Comparison of ENCODE assay signal across 17 cellular contexts in genomic region chr21:42696026-42696380, GRCh38. TPM values are rescaled to one million over a fixed set of nuclear protein-coding genes. Genes with fewer than 3 reads are reported as not detected.
DNase-seq lines count a peak whose midpoint lies in the region; ATAC-seq and TF ChIP-seq lines count a peak whose summit lies in the region.
"Had no signal": no experiment of that assay in that cellular context is flagged by ENCODE, and none has a peak within 500 bp of the region (broad histone marks: within the 10 kb centered on the region; RNA-seq: fewer than 3 reads in every experiment).

No MANE protein-coding gene starts in this region.

- intact Hi-C loops in posterior vena cava (cut with DNase I), result loop anchor here in 1 of 2 donors (10.0 kb wide), 1 partner anchor 59 kb away; no protein-coding TSS in a partner anchor
- intact Hi-C loops in spleen (cut with DNase I; ENCODE audit: low total_unique reads), result no loop called here

- in situ Hi-C loops in G401 (cut with HindIII; ENCODE audit: low sequenced_read_pairs), result no loop called here

- H3K27me3 Mint-ChIP-seq in chondrocyte (ENCODE audit: low read depth), result peaks cover 35% of the 10 kb centered on the region
- H3K27me3 Mint-ChIP-seq in HFFc6 (ENCODE audit: insufficient read depth), result peaks cover 2% of the 10 kb centered on the region
- H3K27me3 Mint-ChIP-seq in activated T-helper 17 cell treated with anti-CD3 and anti-CD28 coated beads, Interleukin-2, amount 50 U/mL, for 72 hours, result no peaks in the 10 kb centered on the region

- TF ChIP-seq CTCF in chondrocyte (IDR thresholded peaks at IDR 0.05) (no peak), spleen (IDR thresholded peaks at IDR 0.05 in 8 of 11, conservative IDR thresholded peaks at IDR 0.05 in 3 of 11) (no peak), HFFc6 (IDR thresholded peaks at IDR 0.05) (no peak)

- H3K27ac ChIP-seq in spleen, result no peak overlapping the region

- H3K9me3 ChIP-seq in spleen, result no peaks in the 10 kb centered on the region
- H3K9me3 ChIP-seq: HAP-1 had no signal

- DNase-seq in H7, result peak; percentile 19
- DNase-seq in chondrocyte (ENCODE audit: low spot score), result peak; percentile 48
- DNase-seq in posterior vena cava (ENCODE audit: low spot score), result peak; percentile 57
- peak; percentile 50 for DNase-seq in spleen
- no peak for DNase-seq in HFFc6
- DNase-seq in G401 (ENCODE audit: low spot score), result no peak
- DNase-seq: Calu3; CD4-positive, alpha-beta memory T cell; COR-L47; DMS53; DND-41; GDM1 had no signal

- H3K4me1 ChIP-seq in spleen, result no peaks in the 10 kb centered on the region
- H3K4me1 ChIP-seq: HAP-1 had no signal

- no peak for TF ChIP-seq POLR2A in spleen (IDR thresholded peaks at IDR 0.05)

- peaks cover under 1% of the 10 kb centered on the region for H3K9me3 Mint-ChIP-seq in chondrocyte (ENCODE audit: low read depth)
- peaks cover 53% of the 10 kb centered on the region for H3K9me3 Mint-ChIP-seq in HFFc6
- no peaks in the 10 kb centered on the region for H3K9me3 Mint-ChIP-seq in activated T-helper 17 cell treated with anti-CD3 and anti-CD28 coated beads, Interleukin-2, amount 50 U/mL, for 72 hours
- H3K9me3 Mint-ChIP-seq: CD4-positive, alpha-beta memory T cell; GM23338 had no signal

- H3K36me3 ChIP-seq in H7 (replicated peaks; ENCODE audit: control insufficient read depth, insufficient read depth, low read length) (peaks cover 4% of the 10 kb centered on the region), spleen (peaks cover 0 to 10% (median 0%) of the 10 kb centered on the region in 6 donors)
- H3K36me3 ChIP-seq: HAP-1 had no signal

- ATAC-seq in activated T-helper 17 cell treated with anti-CD3 and anti-CD28 coated beads, Interleukin-2, amount 50 U/mL, for 72 hours (replicated peaks), result no peak
- ATAC-seq: GM12878, GM23338 had no signal

- WGBS in spleen, 5 donors, result 88 to 97% (median 91%) methylated on average over 7 of the region's 7 CpGs

- peaks cover 2% of the 10 kb centered on the region for H3K36me3 Mint-ChIP-seq in chondrocyte (ENCODE audit: low read depth)
- H3K36me3 Mint-ChIP-seq in HFFc6 (ENCODE audit: low read depth), result peaks cover 6% of the 10 kb centered on the region
- no peaks in the 10 kb centered on the region for H3K36me3 Mint-ChIP-seq in activated T-helper 17 cell treated with anti-CD3 and anti-CD28 coated beads, Interleukin-2, amount 50 U/mL, for 72 hours (ENCODE audit: low read depth)
- H3K36me3 Mint-ChIP-seq: CD4-positive, alpha-beta memory T cell had no signal

- no peak overlapping the region for H3K4me3 ChIP-seq in H7 (ENCODE audit: insufficient read depth, low read depth, low read length)
- H3K4me3 ChIP-seq in spleen, result no peak overlapping the region
- H3K4me3 ChIP-seq: GM12878, GM23338, HAP-1 had no signal

- H3K27ac Mint-ChIP-seq in chondrocyte (ENCODE audit: unreplicated experiment) (no peak overlapping the region), HFFc6 (no peak overlapping the region)
- no peak overlapping the region for H3K27ac Mint-ChIP-seq in activated T-helper 17 cell treated with anti-CD3 and anti-CD28 coated beads, Interleukin-2, amount 50 U/mL, for 72 hours
- H3K27ac Mint-ChIP-seq: GM23338 had no signal

- H3K27me3 ChIP-seq in H7 (ENCODE audit: control insufficient read depth, insufficient read depth, low read length), result no peaks in the 10 kb centered on the region
- no peaks in the 10 kb centered on the region for H3K27me3 ChIP-seq in spleen (replicated peaks in 1 of 7)

- H3K4me3 Mint-ChIP-seq in chondrocyte (ENCODE audit: unreplicated experiment) (no peak overlapping the region), HFFc6 (no peak overlapping the region)
- no peak overlapping the region for H3K4me3 Mint-ChIP-seq in activated T-helper 17 cell treated with anti-CD3 and anti-CD28 coated beads, Interleukin-2, amount 50 U/mL, for 72 hours
- H3K4me3 Mint-ChIP-seq: CD4-positive, alpha-beta memory T cell; GM23338 had no signal

- H3K4me1 Mint-ChIP-seq in chondrocyte (ENCODE audit: low read depth) (no peaks in the 10 kb centered on the region), HFFc6 (ENCODE audit: low read depth) (no peaks in the 10 kb centered on the region)
- H3K4me1 Mint-ChIP-seq in activated T-helper 17 cell treated with anti-CD3 and anti-CD28 coated beads, Interleukin-2, amount 50 U/mL, for 72 hours, result no peaks in the 10 kb centered on the region
- H3K4me1 Mint-ChIP-seq: CD4-positive, alpha-beta memory T cell; GM23338 had no signal

RNA-seq across cellular contexts. Expression of gene PDE9A, which starts 42.6 kb away (rescaled TPM):
- total RNA-seq in H7 (2014; rRNA removed; shearing (Covaris generic)), result 24.2 and 37.9 TPM in 2 replicates
- total RNA-seq in chondrocyte (0.60 to 1.2 TPM (median 1.1 TPM) in 3 replicates), posterior vena cava (1 to 10 TPM; 4.0 to 5.6 TPM), spleen (10 to 100 TPM; 15.1 to 45.5 (median 24.9) TPM)
- 10 to 100 TPM in 2 of 3 donors, 1 to 10 TPM in 1; 7.9 to 33.5 (median 18.2) TPM for polyA plus RNA-seq in spleen
- not detected for total RNA-seq in HFFc6 (2021; fragmentation: NEBNext Ultra II Directional; extraction: Animal tissue kit (Norgen Biotek cat#: 25700))
- total RNA-seq in G401 (2014; rRNA removed; shearing (Covaris generic)), result 5.7 and 10.5 TPM in 2 replicates
- 1 to 10 TPM in 1 of 2 donors, under 1 TPM in 1; 0.95 to 6.9 TPM for total RNA-seq in activated T-helper 17 cell treated with anti-CD3 and anti-CD28 coated beads, Interleukin-2, amount 50 U/mL, for 72 hours
- total RNA-seq: A172 had no signal

Comparison
In these comparisons a context has a peak if more than half of its experiments do, and no peak if none do; other contexts are left out.
1. DNase-seq: peak in H7 (single experiment), chondrocyte (single experiment), posterior vena cava (single experiment) and spleen (single experiment); none in HFFc6 (single experiment) and G401 (single experiment).